ENCODE assay signal across 1 cellular context in the genomic region with DNA sequence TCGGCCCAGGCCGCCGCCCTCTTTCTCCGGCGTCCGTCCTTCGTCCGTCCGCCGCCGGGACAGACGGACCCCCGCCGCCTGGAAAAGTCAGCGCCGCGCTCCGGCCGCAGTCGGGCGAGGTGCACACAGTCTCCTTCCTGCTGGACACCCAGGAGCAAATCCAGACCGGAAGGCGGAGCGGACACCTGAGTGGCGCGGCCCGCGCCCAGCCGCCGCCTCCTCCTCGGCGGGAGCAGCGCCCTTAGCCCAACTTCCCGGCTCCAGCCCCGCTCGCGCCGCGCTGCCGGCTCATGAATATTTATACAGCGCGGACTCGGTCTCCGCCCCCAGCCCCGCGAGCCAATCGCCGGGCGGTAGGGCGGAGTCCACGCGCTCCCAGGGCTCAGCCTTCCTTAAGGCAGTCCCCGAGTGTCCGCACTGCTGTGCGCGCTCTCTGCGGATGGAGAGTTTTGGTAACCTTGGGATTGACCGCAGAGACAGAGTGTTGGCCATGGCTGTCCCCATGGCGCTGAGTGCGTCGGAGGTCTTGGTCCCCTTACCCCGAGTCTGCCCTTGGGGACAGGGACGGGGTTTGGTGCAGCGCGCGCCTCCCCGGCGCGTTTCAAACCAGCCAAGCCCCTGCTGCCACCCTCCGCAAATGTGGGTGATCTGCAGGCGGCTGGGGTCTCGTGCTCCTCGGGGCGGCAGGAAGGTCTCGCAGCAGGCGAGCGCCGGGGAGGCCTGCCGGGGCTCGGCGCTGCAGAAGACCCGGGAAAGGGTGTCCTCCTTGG.
TF ChIP-seq lines count a peak whose summit lies in the region.

A gene with protein sequence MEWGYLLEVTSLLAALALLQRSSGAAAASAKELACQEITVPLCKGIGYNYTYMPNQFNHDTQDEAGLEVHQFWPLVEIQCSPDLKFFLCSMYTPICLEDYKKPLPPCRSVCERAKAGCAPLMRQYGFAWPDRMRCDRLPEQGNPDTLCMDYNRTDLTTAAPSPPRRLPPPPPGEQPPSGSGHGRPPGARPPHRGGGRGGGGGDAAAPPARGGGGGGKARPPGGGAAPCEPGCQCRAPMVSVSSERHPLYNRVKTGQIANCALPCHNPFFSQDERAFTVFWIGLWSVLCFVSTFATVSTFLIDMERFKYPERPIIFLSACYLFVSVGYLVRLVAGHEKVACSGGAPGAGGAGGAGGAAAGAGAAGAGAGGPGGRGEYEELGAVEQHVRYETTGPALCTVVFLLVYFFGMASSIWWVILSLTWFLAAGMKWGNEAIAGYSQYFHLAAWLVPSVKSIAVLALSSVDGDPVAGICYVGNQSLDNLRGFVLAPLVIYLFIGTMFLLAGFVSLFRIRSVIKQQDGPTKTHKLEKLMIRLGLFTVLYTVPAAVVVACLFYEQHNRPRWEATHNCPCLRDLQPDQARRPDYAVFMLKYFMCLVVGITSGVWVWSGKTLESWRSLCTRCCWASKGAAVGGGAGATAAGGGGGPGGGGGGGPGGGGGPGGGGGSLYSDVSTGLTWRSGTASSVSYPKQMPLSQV (minus strand): TSS at position 274 of the 770 bp plus-strand sequence. CDS start 867 bp downstream, outside the sequence.

TF ChIP-seq in A549, 52 proteins besides CTCF, POLR2A, EP300 and RAD21 (continued from another document):
- no peak for TF ChIP-seq EHF (CRISPR knock-in tag; IDR thresholded peaks at IDR 0.05)
- no peak for TF ChIP-seq JUNB (IDR thresholded peaks at IDR 0.05)
